ENCODE assay signal across 1 cellular context in genomic region chr7:43658718-43659548, GRCh38.
TF ChIP-seq lines count a peak whose summit lies in the region.

No MANE protein-coding gene starts in this region.

TF ChIP-seq in GM12878, 131 proteins besides CTCF, POLR2A, EP300 and RAD21 (continued from another document):
- peak; percentile 41; the same call in 1 of the 2 replicates for TF ChIP-seq ZNF687 (IDR thresholded peaks at IDR 0.05)
- 0 out of 2 replicates have a peak, but pooled peaks have one; percentile 46 for TF ChIP-seq CBX5 (IDR thresholded peaks at IDR 0.05; ENCODE audit: low read depth)
- TF ChIP-seq NFIC (IDR thresholded peaks at IDR 0.05; ENCODE audit: low read depth, low read length), result peak; percentile 66; the same call in 1 of the 2 replicates
- no peak for TF ChIP-seq TCF7 (IDR thresholded peaks at IDR 0.05; ENCODE audit: borderline replicate concordance)
- TF ChIP-seq MTA3 (IDR thresholded peaks at IDR 0.05; ENCODE audit: borderline replicate concordance, low read length), result peak; percentile 72; the same call in 1 of the 2 replicates
- TF ChIP-seq PAX5 (IDR thresholded peaks at IDR 0.05; ENCODE audit: borderline replicate concordance, low read depth, low read length), result no peak
- TF ChIP-seq RUNX3 (IDR thresholded peaks at IDR 0.05; ENCODE audit: low read length), result peak; percentile 43; the same call in 1 of the 2 replicates
- no peak for TF ChIP-seq CEBPZ (IDR thresholded peaks at IDR 0.05; ENCODE audit: low read depth, low read length)
- no peak for TF ChIP-seq SIN3A (IDR thresholded peaks at IDR 0.05; ENCODE audit: low read depth, low read length)
- peak; percentile 69; the same call in 1 of the 2 replicates for TF ChIP-seq EED (IDR thresholded peaks at IDR 0.05; ENCODE audit: low read depth)
